Comparison of ENCODE assay signal across 19 cellular contexts in genomic region chr4:7540216-7540615, GRCh38.
DNase-seq lines count a peak whose midpoint lies in the region; ATAC-seq lines count a peak whose summit lies in the region.
"Had no signal": no experiment of that assay in that cellular context is flagged by ENCODE, and none has a peak within 500 bp of the region (broad histone marks: within the 10 kb centered on the region; RNA-seq: fewer than 3 reads in every experiment).

No MANE protein-coding gene starts in this region.

- H3K27ac ChIP-seq in BLaER1 treated with 17β-estradiol and CSF1 and Interleukin-3, amounts not matched to agents 10 nM and 100 nM, result peak overlapping the region in 6 of 11 experiments; percentile 14 to 54 (median 42); a peak in 10 of 22 replicates
- H3K27ac ChIP-seq: left lung, prostate gland, skin epidermis, thyroid gland had no signal

- no peak overlapping the region for H3K4me3 Mint-ChIP-seq in central memory CD8-positive, alpha-beta T cell
- no peak overlapping the region for H3K4me3 Mint-ChIP-seq in activated T-helper 17 cell treated with anti-CD3 and anti-CD28 coated beads, Interleukin-2, amount 50 U/mL, for 72 hours

- DNase-seq in EL, result peak; percentile 12
- peak; percentile 2 for DNase-seq in MV-4-11 (lab: John Stamatoyannopoulos, UW)
- no peak for DNase-seq in central memory CD8-positive, alpha-beta T cell (ENCODE audit: low spot score in 2 of 2)
- no peak for DNase-seq in mucosa of gallbladder (ENCODE audit: low spot score)
- DNase-seq: COR-L47, midbrain, NCI-H1092 treated with DMSO at 0.1 percent for 48 hours, NCI-H2081, NCI-H446 treated with DMSO at 0.1 percent for 48 hours, Right ventricle myocardium superior, thyroid gland had no signal

- H3K27ac Mint-ChIP-seq in central memory CD8-positive, alpha-beta T cell (ENCODE audit: low read depth), result peak overlapping the region; percentile 85
- H3K27ac Mint-ChIP-seq in activated T-helper 17 cell treated with anti-CD3 and anti-CD28 coated beads, Interleukin-2, amount 50 U/mL, for 72 hours, result no peak overlapping the region

- H3K9ac ChIP-seq in BLaER1 treated with 17β-estradiol and CSF1 and Interleukin-3, amounts not matched to agents 10 nM and 100 nM, result no peak overlapping the region; a peak in 1 of 22 replicates

- H3K9me3 Mint-ChIP-seq in central memory CD8-positive, alpha-beta T cell, result no peaks in the 10 kb centered on the region
- no peaks in the 10 kb centered on the region for H3K9me3 Mint-ChIP-seq in activated T-helper 17 cell treated with anti-CD3 and anti-CD28 coated beads, Interleukin-2, amount 50 U/mL, for 72 hours
- H3K9me3 Mint-ChIP-seq: immature natural killer cell had no signal

- H3K4me3 ChIP-seq in BLaER1 treated with 17β-estradiol and CSF1 and Interleukin-3, amounts not matched to agents 10 nM and 100 nM, result no peak overlapping the region
- H3K4me3 ChIP-seq: K562, left lung, prostate gland, skin epidermis, thyroid gland had no signal

- peaks cover 6% of the 10 kb centered on the region for H3K4me1 Mint-ChIP-seq in central memory CD8-positive, alpha-beta T cell
- H3K4me1 Mint-ChIP-seq in activated T-helper 17 cell treated with anti-CD3 and anti-CD28 coated beads, Interleukin-2, amount 50 U/mL, for 72 hours, result no peaks in the 10 kb centered on the region

- H3K36me3 Mint-ChIP-seq in central memory CD8-positive, alpha-beta T cell (ENCODE audit: insufficient read depth), result no peaks in the 10 kb centered on the region
- H3K36me3 Mint-ChIP-seq in activated T-helper 17 cell treated with anti-CD3 and anti-CD28 coated beads, Interleukin-2, amount 50 U/mL, for 72 hours (ENCODE audit: low read depth), result no peaks in the 10 kb centered on the region

- H3K36me3 ChIP-seq in BLaER1 treated with 17β-estradiol and CSF1 and Interleukin-3, amounts not matched to agents 10 nM and 100 nM, result no peaks in the 10 kb centered on the region
- H3K36me3 ChIP-seq: left lung, prostate gland, thyroid gland had no signal

- H3K9me3 ChIP-seq in BLaER1 treated with 17β-estradiol and CSF1 and Interleukin-3, amounts not matched to agents 10 nM and 100 nM (replicated peaks in 1 of 11), result peaks cover 6 to 16% (median 9%) of the 10 kb centered on the region in 11 experiments; a peak in 17 of 22 replicates
- H3K9me3 ChIP-seq: left lung, prostate gland, thyroid gland had no signal

- H3K27me3 Mint-ChIP-seq in central memory CD8-positive, alpha-beta T cell, result no peaks in the 10 kb centered on the region
- H3K27me3 Mint-ChIP-seq in activated T-helper 17 cell treated with anti-CD3 and anti-CD28 coated beads, Interleukin-2, amount 50 U/mL, for 72 hours, result no peaks in the 10 kb centered on the region

- H3K4me1 ChIP-seq in BLaER1 treated with 17β-estradiol and CSF1 and Interleukin-3, amounts not matched to agents 10 nM and 100 nM, result peaks cover 6 to 27% (median 20%) of the 10 kb centered on the region in 10 experiments; a peak in 17 of 20 replicates
- H3K4me1 ChIP-seq: left lung, prostate gland had no signal

- H3K4me2 ChIP-seq in BLaER1 treated with 17β-estradiol and CSF1 and Interleukin-3, amounts not matched to agents 10 nM and 100 nM, result peak overlapping the region in 4 of 11 experiments; percentile 34 to 51 (median 42); a peak in 8 of 22 replicates

- ATAC-seq in central memory CD8-positive, alpha-beta T cell (replicated peaks; ENCODE audit: extremely low read depth, poor library complexity, severe bottlenecking), result no peak
- ATAC-seq in activated T-helper 17 cell treated with anti-CD3 and anti-CD28 coated beads, Interleukin-2, amount 50 U/mL, for 72 hours (replicated peaks), result no peak
- no peak for ATAC-seq in HG03521 (IDR thresholded peaks at IDR 0.05; ENCODE audit: unreplicated experiment)
- ATAC-seq: left lung had no signal

- no peaks in the 10 kb centered on the region for H4K20me1 ChIP-seq in BLaER1 treated with 17β-estradiol and CSF1 and Interleukin-3, amounts not matched to agents 10 nM and 100 nM

- no peaks in the 10 kb centered on the region for H3K27me3 ChIP-seq in BLaER1 treated with 17β-estradiol and CSF1 and Interleukin-3, amounts not matched to agents 10 nM and 100 nM
- H3K27me3 ChIP-seq: left lung, thyroid gland had no signal

Comparison
In these comparisons a context has a peak if more than half of its experiments do, and no peak if none do; other contexts are left out.
1. DNase-seq: peak in EL (single experiment) and MV-4-11 (single experiment); none in central memory CD8-positive, alpha-beta T cell (0 of 2) and mucosa of gallbladder (single experiment).